ENCODE assay signal across 2 cellular contexts in genomic region chr2:27156739-27157475, GRCh38.
A peak's percentile ranks its signal among the peaks of the same experiment; 100 is the strongest.
TF ChIP-seq lines count a peak whose summit lies in the region.

No MANE protein-coding gene starts in this region.

TF ChIP-seq in HepG2, 621 proteins besides CTCF, POLR2A, EP300 and RAD21:
- no peak for TF ChIP-seq PPARG (CRISPR knock-in tag; conservative IDR thresholded peaks at IDR 0.05)
- TF ChIP-seq ZBTB40 (IDR thresholded peaks at IDR 0.05) = peak; percentile 17; the same call in 1 of the 2 replicates
- peak; percentile 97 for TF ChIP-seq ZBTB40 (CRISPR knock-in tag; IDR thresholded peaks at IDR 0.05)

TF ChIP-seq in HEK293T, 16 proteins besides CTCF, POLR2A, EP300 and RAD21:
- TF ChIP-seq BHLHE40 (IDR thresholded peaks at IDR 0.05; ENCODE audit: borderline replicate concordance) (no peak), FOXK2 (IDR thresholded peaks at IDR 0.05) (no peak), ELF4 (IDR thresholded peaks at IDR 0.05) (no peak), SP1 (IDR thresholded peaks at IDR 0.05) (no peak), ARNT (IDR thresholded peaks at IDR 0.05) (no peak), FOXA1 (IDR thresholded peaks at IDR 0.05) (no peak), TARDBP (IDR thresholded peaks at IDR 0.05) (no peak), SUZ12 (IDR thresholded peaks at IDR 0.05) (no peak), HDGF (IDR thresholded peaks at IDR 0.05; ENCODE audit: borderline replicate concordance) (no peak), ZNF384 (IDR thresholded peaks at IDR 0.05) (no peak), L3MBTL2 (conservative IDR thresholded peaks at IDR 0.05) (no peak), NFRKB (IDR thresholded peaks at IDR 0.05) (no peak), FOXM1 (IDR thresholded peaks at IDR 0.05; ENCODE audit: borderline replicate concordance) (no peak), LEF1 (IDR thresholded peaks at IDR 0.05; ENCODE audit: borderline replicate concordance) (no peak), PKNOX1 (IDR thresholded peaks at IDR 0.05) (no peak), CTBP1 (IDR thresholded peaks at IDR 0.05; ENCODE audit: borderline replicate concordance) (no peak)
